In genomic region chrX:18613930-18614639, GRCh38 we compare ENCODE assay signal across 22 cellular contexts. TPM values are rescaled to one million over a fixed set of nuclear protein-coding genes. Genes with fewer than 3 reads are reported as not detected.
"Had no signal": no experiment of that assay in that cellular context is flagged by ENCODE, and none has a peak within 500 bp of the region (broad histone marks: within the 10 kb centered on the region; RNA-seq: fewer than 3 reads in every experiment).

No MANE protein-coding gene starts in this region.

- H3K27ac ChIP-seq: HL-60, KMS-11 had no signal

- H3K9me3 ChIP-seq: SK-N-SH had no signal

- H3K9ac ChIP-seq: KMS-11, SK-N-SH had no signal

- DNase-seq: Kasumi-1, MM.1S, NCI-H1092 treated with DMSO at 0.1 percent for 48 hours, NCI-H1436 treated with DMSO at 0.1 percent for 48 hours, NCI-H1694, NCI-H187 treated with DMSO at 0.1 percent for 48 hours, NCI-H2029 treated with DMSO at 0.1 percent for 48 hours, NCI-H2171 treated with DMSO at 0.1 percent for 48 hours, NCI-H345, NCI-H524, NCI-H526 treated with DMSO at 0.1 percent for 48 hours, NCI-H774, RPMI8226, SHP77, SK-N-SH, SW 1271 had no signal

- H3K4me2 ChIP-seq: KMS-11, SK-N-SH had no signal

- FAIRE-seq: HTR-8/SVneo, RCC 7860 had no signal

RNA-seq across cellular contexts. Expression of gene RS1, which starts 57.8 kb away (rescaled TPM):
- total RNA-seq: M059J, NCI-H460 had no signal
- polyA plus RNA-seq: SK-N-SH had no signal
